In genomic region chr6:144063246-144063743, GRCh38 we compare ENCODE assay signal across 1 cellular context.
TF ChIP-seq lines count a peak whose summit lies in the region.

No MANE protein-coding gene starts in this region.

TF ChIP-seq in GM12878, 131 proteins besides CTCF, POLR2A, EP300 and RAD21 (continued from another document):
- TF ChIP-seq USF1 (IDR thresholded peaks at IDR 0.05; ENCODE audit: borderline replicate concordance, extremely low read length, insufficient read depth, low read depth, low read length) = peak; percentile 55
- 0 out of 2 replicates have a peak, but pooled peaks have one; percentile 11 for TF ChIP-seq RCOR1 (conservative IDR thresholded peaks at IDR 0.05; ENCODE audit: low read depth, low read length)
- TF ChIP-seq BHLHE40 (IDR thresholded peaks at IDR 0.05; ENCODE audit: borderline replicate concordance in 1 of 2, low read depth in 2 of 2, low read length in 1 of 2) = peak; percentile 60 to 77
- TF ChIP-seq SUPT20H (IDR thresholded peaks at IDR 0.05; ENCODE audit: borderline replicate concordance, control insufficient read depth, low read depth, low read length) = no peak
- no peak for TF ChIP-seq YY1 (IDR thresholded peaks at IDR 0.05; ENCODE audit: low read depth, low read length)
